Comparison of ENCODE assay signal across 1 cellular context in the genomic region with DNA sequence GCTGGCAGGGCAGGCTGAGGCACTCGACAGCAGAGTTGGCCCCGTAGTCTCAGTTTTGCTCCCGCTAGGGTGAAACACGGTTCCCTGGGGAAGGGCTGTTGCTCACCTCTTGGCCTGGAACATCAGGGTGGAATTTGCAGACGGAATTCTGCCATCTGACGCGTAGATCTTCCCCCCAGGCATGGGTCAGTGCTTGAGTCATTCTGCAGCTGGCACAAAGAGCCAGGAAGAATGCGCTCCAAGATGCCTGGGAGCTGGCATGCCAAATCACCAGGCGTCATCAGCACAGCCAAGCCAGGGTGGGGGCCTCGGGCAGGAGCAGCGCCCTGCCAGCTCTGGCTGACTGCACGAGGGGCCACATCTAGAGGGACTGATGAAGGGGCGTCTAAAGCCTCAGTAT.
TF ChIP-seq lines count a peak whose summit lies in the region.

No MANE protein-coding gene starts in this region.

TF ChIP-seq in A549, 52 proteins besides CTCF, POLR2A, EP300 and RAD21 (continued from another document):
- TF ChIP-seq EHMT2 (IDR thresholded peaks at IDR 0.05; ENCODE audit: low read depth) = no peak
- no peak for TF ChIP-seq HOXA7 (CRISPR knock-in tag; IDR thresholded peaks at IDR 0.05)
- TF ChIP-seq NFE2L2 (conservative IDR thresholded peaks at IDR 0.05; ENCODE audit: low read length) = no peak
- TF ChIP-seq ZNF302 (CRISPR knock-in tag; IDR thresholded peaks at IDR 0.05) = no peak
- no peak for TF ChIP-seq RFX5 (IDR thresholded peaks at IDR 0.05)
- no peak for TF ChIP-seq HOXB13 (CRISPR knock-in tag; IDR thresholded peaks at IDR 0.05; ENCODE audit: low read depth)
- TF ChIP-seq, protein P1, sequence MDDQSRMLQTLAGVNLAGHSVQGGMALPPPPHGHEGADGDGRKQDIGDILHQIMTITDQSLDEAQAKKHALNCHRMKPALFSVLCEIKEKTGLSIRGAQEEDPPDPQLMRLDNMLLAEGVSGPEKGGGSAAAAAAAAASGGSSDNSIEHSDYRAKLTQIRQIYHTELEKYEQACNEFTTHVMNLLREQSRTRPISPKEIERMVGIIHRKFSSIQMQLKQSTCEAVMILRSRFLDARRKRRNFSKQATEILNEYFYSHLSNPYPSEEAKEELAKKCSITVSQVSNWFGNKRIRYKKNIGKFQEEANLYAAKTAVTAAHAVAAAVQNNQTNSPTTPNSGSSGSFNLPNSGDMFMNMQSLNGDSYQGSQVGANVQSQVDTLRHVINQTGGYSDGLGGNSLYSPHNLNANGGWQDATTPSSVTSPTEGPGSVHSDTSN (IDR thresholded peaks at IDR 0.05) = peak; percentile 93
- TF ChIP-seq JUN (IDR thresholded peaks at IDR 0.05) = peak; percentile 76 to 92
- TF ChIP-seq JUNB (IDR thresholded peaks at IDR 0.05) = peak; percentile 90
- peak; percentile 98 for TF ChIP-seq GATA3 (IDR thresholded peaks at IDR 0.05; ENCODE audit: borderline replicate concordance)
- TF ChIP-seq HDAC2 (IDR thresholded peaks at IDR 0.05) = no peak
- TF ChIP-seq KDM1A (IDR thresholded peaks at IDR 0.05; ENCODE audit: low read depth) = no peak
- TF ChIP-seq, protein P2, sequence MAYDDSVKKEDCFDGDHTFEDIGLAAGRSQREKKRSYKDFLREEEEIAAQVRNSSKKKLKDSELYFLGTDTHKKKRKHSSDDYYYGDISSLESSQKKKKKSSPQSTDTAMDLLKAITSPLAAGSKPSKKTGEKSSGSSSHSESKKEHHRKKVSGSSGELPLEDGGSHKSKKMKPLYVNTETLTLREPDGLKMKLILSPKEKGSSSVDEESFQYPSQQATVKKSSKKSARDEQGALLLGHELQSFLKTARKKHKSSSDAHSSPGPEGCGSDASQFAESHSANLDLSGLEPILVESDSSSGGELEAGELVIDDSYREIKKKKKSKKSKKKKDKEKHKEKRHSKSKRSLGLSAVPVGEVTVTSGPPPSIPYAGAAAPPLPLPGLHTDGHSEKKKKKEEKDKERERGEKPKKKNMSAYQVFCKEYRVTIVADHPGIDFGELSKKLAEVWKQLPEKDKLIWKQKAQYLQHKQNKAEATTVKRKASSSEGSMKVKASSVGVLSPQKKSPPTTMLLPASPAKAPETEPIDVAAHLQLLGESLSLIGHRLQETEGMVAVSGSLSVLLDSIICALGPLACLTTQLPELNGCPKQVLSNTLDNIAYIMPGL (CRISPR knock-in tag; IDR thresholded peaks at IDR 0.05; ENCODE audit: borderline replicate concordance) = no peak
- TF ChIP-seq HOXB5 (CRISPR knock-in tag; IDR thresholded peaks at IDR 0.05) = no peak; the same call in 1 of the 2 replicates
- TF ChIP-seq, protein P3, sequence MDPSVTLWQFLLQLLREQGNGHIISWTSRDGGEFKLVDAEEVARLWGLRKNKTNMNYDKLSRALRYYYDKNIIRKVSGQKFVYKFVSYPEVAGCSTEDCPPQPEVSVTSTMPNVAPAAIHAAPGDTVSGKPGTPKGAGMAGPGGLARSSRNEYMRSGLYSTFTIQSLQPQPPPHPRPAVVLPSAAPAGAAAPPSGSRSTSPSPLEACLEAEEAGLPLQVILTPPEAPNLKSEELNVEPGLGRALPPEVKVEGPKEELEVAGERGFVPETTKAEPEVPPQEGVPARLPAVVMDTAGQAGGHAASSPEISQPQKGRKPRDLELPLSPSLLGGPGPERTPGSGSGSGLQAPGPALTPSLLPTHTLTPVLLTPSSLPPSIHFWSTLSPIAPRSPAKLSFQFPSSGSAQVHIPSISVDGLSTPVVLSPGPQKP (IDR thresholded peaks at IDR 0.05; ENCODE audit: low read depth, low read length) = no peak
- TF ChIP-seq, protein P4, sequence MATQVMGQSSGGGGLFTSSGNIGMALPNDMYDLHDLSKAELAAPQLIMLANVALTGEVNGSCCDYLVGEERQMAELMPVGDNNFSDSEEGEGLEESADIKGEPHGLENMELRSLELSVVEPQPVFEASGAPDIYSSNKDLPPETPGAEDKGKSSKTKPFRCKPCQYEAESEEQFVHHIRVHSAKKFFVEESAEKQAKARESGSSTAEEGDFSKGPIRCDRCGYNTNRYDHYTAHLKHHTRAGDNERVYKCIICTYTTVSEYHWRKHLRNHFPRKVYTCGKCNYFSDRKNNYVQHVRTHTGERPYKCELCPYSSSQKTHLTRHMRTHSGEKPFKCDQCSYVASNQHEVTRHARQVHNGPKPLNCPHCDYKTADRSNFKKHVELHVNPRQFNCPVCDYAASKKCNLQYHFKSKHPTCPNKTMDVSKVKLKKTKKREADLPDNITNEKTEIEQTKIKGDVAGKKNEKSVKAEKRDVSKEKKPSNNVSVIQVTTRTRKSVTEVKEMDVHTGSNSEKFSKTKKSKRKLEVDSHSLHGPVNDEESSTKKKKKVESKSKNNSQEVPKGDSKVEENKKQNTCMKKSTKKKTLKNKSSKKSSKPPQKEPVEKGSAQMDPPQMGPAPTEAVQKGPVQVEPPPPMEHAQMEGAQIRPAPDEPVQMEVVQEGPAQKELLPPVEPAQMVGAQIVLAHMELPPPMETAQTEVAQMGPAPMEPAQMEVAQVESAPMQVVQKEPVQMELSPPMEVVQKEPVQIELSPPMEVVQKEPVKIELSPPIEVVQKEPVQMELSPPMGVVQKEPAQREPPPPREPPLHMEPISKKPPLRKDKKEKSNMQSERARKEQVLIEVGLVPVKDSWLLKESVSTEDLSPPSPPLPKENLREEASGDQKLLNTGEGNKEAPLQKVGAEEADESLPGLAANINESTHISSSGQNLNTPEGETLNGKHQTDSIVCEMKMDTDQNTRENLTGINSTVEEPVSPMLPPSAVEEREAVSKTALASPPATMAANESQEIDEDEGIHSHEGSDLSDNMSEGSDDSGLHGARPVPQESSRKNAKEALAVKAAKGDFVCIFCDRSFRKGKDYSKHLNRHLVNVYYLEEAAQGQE (IDR thresholded peaks at IDR 0.05) = no peak
- TF ChIP-seq, protein P5, sequence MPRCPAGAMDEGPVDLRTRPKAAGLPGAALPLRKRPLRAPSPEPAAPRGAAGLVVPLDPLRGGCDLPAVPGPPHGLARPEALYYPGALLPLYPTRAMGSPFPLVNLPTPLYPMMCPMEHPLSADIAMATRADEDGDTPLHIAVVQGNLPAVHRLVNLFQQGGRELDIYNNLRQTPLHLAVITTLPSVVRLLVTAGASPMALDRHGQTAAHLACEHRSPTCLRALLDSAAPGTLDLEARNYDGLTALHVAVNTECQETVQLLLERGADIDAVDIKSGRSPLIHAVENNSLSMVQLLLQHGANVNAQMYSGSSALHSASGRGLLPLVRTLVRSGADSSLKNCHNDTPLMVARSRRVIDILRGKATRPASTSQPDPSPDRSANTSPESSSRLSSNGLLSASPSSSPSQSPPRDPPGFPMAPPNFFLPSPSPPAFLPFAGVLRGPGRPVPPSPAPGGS (IDR thresholded peaks at IDR 0.05) = peak; percentile 62; the same call in 1 of the 3 replicates
- TF ChIP-seq NR3C1 (IDR thresholded peaks at IDR 0.05) = no peak
- TF ChIP-seq CHD2 (IDR thresholded peaks at IDR 0.05; ENCODE audit: low read length, partially characterized antibody) = no peak
- no peak for TF ChIP-seq PHF8 (IDR thresholded peaks at IDR 0.05; ENCODE audit: borderline replicate concordance, low read depth)
- no peak for TF ChIP-seq NPAS2 (CRISPR knock-in tag; IDR thresholded peaks at IDR 0.05; ENCODE audit: borderline replicate concordance)
- peak; percentile 31 for TF ChIP-seq MAFK (IDR thresholded peaks at IDR 0.05; ENCODE audit: partially characterized antibody)
- no peak for TF ChIP-seq ESRRA (IDR thresholded peaks at IDR 0.05; ENCODE audit: borderline replicate concordance, low read length)
- no peak for TF ChIP-seq ZSCAN20 (CRISPR knock-in tag; IDR thresholded peaks at IDR 0.05)
- TF ChIP-seq SREBF2 (IDR thresholded peaks at IDR 0.05) = no peak
- TF ChIP-seq, protein P6, sequence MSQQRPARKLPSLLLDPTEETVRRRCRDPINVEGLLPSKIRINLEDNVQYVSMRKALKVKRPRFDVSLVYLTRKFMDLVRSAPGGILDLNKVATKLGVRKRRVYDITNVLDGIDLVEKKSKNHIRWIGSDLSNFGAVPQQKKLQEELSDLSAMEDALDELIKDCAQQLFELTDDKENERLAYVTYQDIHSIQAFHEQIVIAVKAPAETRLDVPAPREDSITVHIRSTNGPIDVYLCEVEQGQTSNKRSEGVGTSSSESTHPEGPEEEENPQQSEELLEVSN (IDR thresholded peaks at IDR 0.05; ENCODE audit: borderline replicate concordance, low read depth) = peak; percentile 35; the same call in 1 of the 2 replicates
- TF ChIP-seq FOXS1 (CRISPR knock-in tag; IDR thresholded peaks at IDR 0.05) = no peak
- TF ChIP-seq FOSB (CRISPR knock-in tag; IDR thresholded peaks at IDR 0.05) = no peak
- no peak for TF ChIP-seq EHF (CRISPR knock-in tag; IDR thresholded peaks at IDR 0.05)
- TF ChIP-seq TFCP2L1 (CRISPR knock-in tag; IDR thresholded peaks at IDR 0.05) = no peak
- no peak for TF ChIP-seq KDM5A (IDR thresholded peaks at IDR 0.05)
- no peak for TF ChIP-seq CBX8 (IDR thresholded peaks at IDR 0.05)
- TF ChIP-seq CBX2 (IDR thresholded peaks at IDR 0.05; ENCODE audit: borderline replicate concordance, low read depth) = no peak
- TF ChIP-seq HEYL (CRISPR knock-in tag; IDR thresholded peaks at IDR 0.05) = peak; percentile 40; the same call in 1 of the 2 replicates
- TF ChIP-seq FOSL2 (IDR thresholded peaks at IDR 0.05) = peak; percentile 84
- TF ChIP-seq FOSL2 (CRISPR knock-in tag; IDR thresholded peaks at IDR 0.05) = peak; percentile 98
- TF ChIP-seq TP53 (CRISPR knock-in tag; IDR thresholded peaks at IDR 0.05) = no peak
- TF ChIP-seq CEBPB (IDR thresholded peaks at IDR 0.05) = peak in 1 of 2 experiments; percentile 77; a peak in 2 of 4 replicates
- TF ChIP-seq POLR2AphosphoS2 (conservative IDR thresholded peaks at IDR 0.05; ENCODE audit: low read length) = no peak
- TF ChIP-seq, protein P7, sequence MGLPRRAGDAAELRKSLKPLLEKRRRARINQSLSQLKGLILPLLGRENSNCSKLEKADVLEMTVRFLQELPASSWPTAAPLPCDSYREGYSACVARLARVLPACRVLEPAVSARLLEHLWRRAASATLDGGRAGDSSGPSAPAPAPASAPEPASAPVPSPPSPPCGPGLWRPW (IDR thresholded peaks at IDR 0.05) = no peak
